8 cellular contexts compared by ENCODE assay signal in the genomic region with DNA sequence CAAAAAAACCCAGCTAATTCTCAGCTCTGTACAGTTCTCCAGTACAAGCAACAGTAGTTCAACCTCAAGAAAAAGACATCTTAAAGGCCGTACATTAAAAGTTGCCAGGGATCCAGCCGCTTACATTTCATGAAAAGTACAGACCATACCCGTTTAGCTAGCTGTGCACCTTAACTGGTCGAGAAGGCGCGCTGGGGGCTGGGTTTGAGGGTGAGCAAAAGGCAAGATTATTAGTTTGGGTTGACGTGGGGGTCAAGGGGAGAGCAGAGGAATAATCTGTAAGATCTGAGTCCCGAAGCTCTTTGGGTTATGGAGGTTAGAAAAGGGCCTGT. TPM values are rescaled to one million over a fixed set of nuclear protein-coding genes. Genes with fewer than 3 reads are reported as not detected.
A peak's percentile ranks its signal among the peaks of the same experiment; 100 is the strongest.
DNase-seq lines count a peak whose midpoint lies in the region; ATAC-seq and TF ChIP-seq lines count a peak whose summit lies in the region.

No MANE protein-coding gene starts in this region.

- H3K9me2 ChIP-seq in Karpas-422 (replicated peaks; ENCODE audit: insufficient read depth, low read length): no peaks in the 10 kb centered on the region

- H3K27me3 ChIP-seq in Caco-2 (replicated peaks; ENCODE audit: control insufficient read depth, insufficient read depth, low read length) (no peaks in the 10 kb centered on the region), Karpas-422 (ENCODE audit: low read length) (0 out of 2 replicates have a peak, but pooled peaks cover 3% of the 10 kb centered on the region), ectodermal cell (ENCODE audit: control insufficient read depth, insufficient read depth, low read length, poor library complexity, severe bottlenecking) (no peaks in the 10 kb centered on the region), muscle layer of colon (ENCODE audit: control insufficient read depth in 1 of 2, insufficient read depth in 2 of 2, low read length in 2 of 2) (no peaks in the 10 kb centered on the region)

- no peaks in the 10 kb centered on the region for H3K27me3 Mint-ChIP-seq in Caco-2 (ENCODE audit: insufficient read depth, unreplicated experiment)
- no peaks in the 10 kb centered on the region for H3K27me3 Mint-ChIP-seq in activated CD4-positive, alpha-beta T cell treated with anti-CD3 and anti-CD28 coated beads, Interleukin-2, amount 10 ng/mL, durations not matched to agents 7 days and 5 days
- no peaks in the 10 kb centered on the region for H3K27me3 Mint-ChIP-seq in stimulated activated memory B cell treated with anti-CD40 and anti-IgM and Interleukin-4, amounts not matched to agents 10 μg/mL and 1 μg/mL and 100 μg/mL, for 72 hours

- CTCF ChIA-PET in Caco-2 (lab: Charles Lee): interaction anchor here (2.1 kb wide), 1 partner anchor 28 kb away, joined by 10 read pairs; no protein-coding TSS in a partner anchor
- CTCF ChIA-PET in activated CD4-positive, alpha-beta T cell treated with anti-CD3 and anti-CD28 coated beads, Interleukin-2, amount 10 ng/mL, durations not matched to agents 7 days and 5 days (lab: Charles Lee): interaction anchor here (0.6 to 2.1 kb wide), 4 partner anchors 9 to 260 kb away, joined by 4 to 9 read pairs (median 6); no protein-coding TSS in a partner anchor

- peak overlapping the region; percentile 40 for H3K4me3 ChIP-seq in Caco-2 (ENCODE audit: low read depth, low read length)
- H3K4me3 ChIP-seq in Karpas-422 (ENCODE audit: low read length): peak overlapping the region; percentile 91
- peak overlapping the region; percentile 90 for H3K4me3 ChIP-seq in ectodermal cell (ENCODE audit: insufficient read depth, low read depth, low read length)
- peak overlapping the region; percentile 78 to 80 for H3K4me3 ChIP-seq in muscle layer of colon (ENCODE audit: low read depth in 1 of 2, low read length in 2 of 2)

- peak; percentile 5 for ATAC-seq in GM21619 (IDR thresholded peaks at IDR 0.05; ENCODE audit: unreplicated experiment)
- peak; percentile 38 for ATAC-seq in stimulated activated memory B cell treated with anti-CD40 and anti-IgM and Interleukin-4, amounts not matched to agents 10 μg/mL and 1 μg/mL and 100 μg/mL, for 72 hours

- peak overlapping the region; percentile 77 for H3K27ac ChIP-seq in Karpas-422 (ENCODE audit: low read length)
- H3K27ac ChIP-seq in ectodermal cell (ENCODE audit: insufficient read depth, low read depth, low read length, poor library complexity, severe bottlenecking): peak overlapping the region; percentile 98
- H3K27ac ChIP-seq in muscle layer of colon (ENCODE audit: low read depth, low read length): peak overlapping the region; percentile 98

- H3K9me3 Mint-ChIP-seq in Caco-2 (ENCODE audit: unreplicated experiment): no peaks in the 10 kb centered on the region
- no peaks in the 10 kb centered on the region for H3K9me3 Mint-ChIP-seq in activated CD4-positive, alpha-beta T cell treated with anti-CD3 and anti-CD28 coated beads, Interleukin-2, amount 10 ng/mL, durations not matched to agents 7 days and 5 days
- no peaks in the 10 kb centered on the region for H3K9me3 Mint-ChIP-seq in stimulated activated memory B cell treated with anti-CD40 and anti-IgM and Interleukin-4, amounts not matched to agents 10 μg/mL and 1 μg/mL and 100 μg/mL, for 72 hours

- peak overlapping the region; percentile 94 for H3K4me2 ChIP-seq in Karpas-422 (ENCODE audit: low read depth, low read length, poor library complexity, severe bottlenecking)

- no peak for TF ChIP-seq CTCF in Caco-2 (IDR thresholded peaks at IDR 0.05; ENCODE audit: insufficient read depth in 1 of 2, low read depth in 1 of 2, low read length in 1 of 2, severe bottlenecking in 1 of 2, unreplicated experiment in 1 of 2)

- 2 to 4% methylated on average over 8 of the region's 8 CpGs for WGBS in ectodermal cell, 2 experiments

- DNase-seq in Caco-2 (peak; percentile 43 to 45), Karpas-422 (peak; percentile 73), iPS-NIHi11 (ENCODE audit: low spot score) (no peak)
- DNase-seq in activated CD4-positive, alpha-beta T cell treated with anti-CD3 and anti-CD28 coated beads, Interleukin-2, amount 10 ng/mL, durations not matched to agents 7 days and 5 days: peak; percentile 59

- H3K9ac ChIP-seq in Karpas-422 (ENCODE audit: low read length): peak overlapping the region; percentile 88
- H3K9ac ChIP-seq in muscle layer of colon (ENCODE audit: low read length): peak overlapping the region; percentile 96

- no peaks in the 10 kb centered on the region for H3K9me3 ChIP-seq in Caco-2
- H3K9me3 ChIP-seq in Karpas-422 (ENCODE audit: low read length): no peaks in the 10 kb centered on the region
- H3K9me3 ChIP-seq in ectodermal cell (ENCODE audit: control insufficient read depth, low read length): no peaks in the 10 kb centered on the region
- H3K9me3 ChIP-seq in muscle layer of colon (ENCODE audit: low read length): no peaks in the 10 kb centered on the region

- no peaks in the 10 kb centered on the region for H3K36me3 ChIP-seq in Caco-2 (ENCODE audit: control insufficient read depth, insufficient read depth, low read length)
- H3K36me3 ChIP-seq in Karpas-422 (ENCODE audit: insufficient read depth, low read length): peaks cover 7% of the 10 kb centered on the region; the same call in 1 of the 2 replicates
- no peaks in the 10 kb centered on the region for H3K36me3 ChIP-seq in ectodermal cell (ENCODE audit: control insufficient read depth, insufficient read depth, low read length)
- no peaks in the 10 kb centered on the region for H3K36me3 ChIP-seq in muscle layer of colon (ENCODE audit: insufficient read depth, low read length)

- POLR2A ChIA-PET in Caco-2 (lab: Charles Lee): interaction anchor here (0.6 kb wide), 2 partner anchors 79 to 1070 kb away, joined by 3 to 4 read pairs; no protein-coding TSS in a partner anchor
- POLR2A ChIA-PET in activated CD4-positive, alpha-beta T cell treated with anti-CD3 and anti-CD28 coated beads, Interleukin-2, amount 10 ng/mL, durations not matched to agents 7 days and 5 days (lab: Charles Lee): interaction anchor here (1.2 kb wide), 1 partner anchor 23 kb away, joined by 11 read pairs; no protein-coding TSS in a partner anchor

- TSS peak; percentile 83 for BruUV-seq in Caco-2 (replicated peaks; lab: Mats Ljungman, UMichigan)

- peak overlapping the region; percentile 99 for H3K4me3 Mint-ChIP-seq in Caco-2 (ENCODE audit: unreplicated experiment)
- peak overlapping the region; percentile 92 for H3K4me3 Mint-ChIP-seq in activated CD4-positive, alpha-beta T cell treated with anti-CD3 and anti-CD28 coated beads, Interleukin-2, amount 10 ng/mL, durations not matched to agents 7 days and 5 days
- peak overlapping the region; percentile 100 for H3K4me3 Mint-ChIP-seq in stimulated activated memory B cell treated with anti-CD40 and anti-IgM and Interleukin-4, amounts not matched to agents 10 μg/mL and 1 μg/mL and 100 μg/mL, for 72 hours

- H3K4me1 ChIP-seq in Caco-2 (peaks cover 5% of the 10 kb centered on the region; the same call in 1 of the 2 replicates), Karpas-422 (ENCODE audit: low read length) (peaks cover 39% of the 10 kb centered on the region), ectodermal cell (ENCODE audit: control insufficient read depth, insufficient read depth, low read length) (peaks cover 6% of the 10 kb centered on the region), muscle layer of colon (ENCODE audit: insufficient read depth, low read length) (peaks cover 20% of the 10 kb centered on the region)

- H2AFZ ChIP-seq in Karpas-422 (ENCODE audit: low read length): peak overlapping the region; percentile 85

- H3K4me1 Mint-ChIP-seq in Caco-2 (ENCODE audit: low read depth, unreplicated experiment): no peaks in the 10 kb centered on the region
- H3K4me1 Mint-ChIP-seq in activated CD4-positive, alpha-beta T cell treated with anti-CD3 and anti-CD28 coated beads, Interleukin-2, amount 10 ng/mL, durations not matched to agents 7 days and 5 days: peaks cover 21% of the 10 kb centered on the region
- H3K4me1 Mint-ChIP-seq in stimulated activated memory B cell treated with anti-CD40 and anti-IgM and Interleukin-4, amounts not matched to agents 10 μg/mL and 1 μg/mL and 100 μg/mL, for 72 hours: peaks cover 17% of the 10 kb centered on the region

- H3K79me2 ChIP-seq in Karpas-422 (ENCODE audit: low read length): peaks cover 52% of the 10 kb centered on the region

- H3K27ac Mint-ChIP-seq in Caco-2 (ENCODE audit: unreplicated experiment): peak overlapping the region; percentile 97
- H3K27ac Mint-ChIP-seq in activated CD4-positive, alpha-beta T cell treated with anti-CD3 and anti-CD28 coated beads, Interleukin-2, amount 10 ng/mL, durations not matched to agents 7 days and 5 days: peak overlapping the region; percentile 96
- H3K27ac Mint-ChIP-seq in stimulated activated memory B cell treated with anti-CD40 and anti-IgM and Interleukin-4, amounts not matched to agents 10 μg/mL and 1 μg/mL and 100 μg/mL, for 72 hours: peak overlapping the region; percentile 98

- H3K36me3 Mint-ChIP-seq in Caco-2 (ENCODE audit: insufficient read depth, unreplicated experiment): peaks cover 7% of the 10 kb centered on the region
- H3K36me3 Mint-ChIP-seq in activated CD4-positive, alpha-beta T cell treated with anti-CD3 and anti-CD28 coated beads, Interleukin-2, amount 10 ng/mL, durations not matched to agents 7 days and 5 days (ENCODE audit: low read depth): no peaks in the 10 kb centered on the region
- no peaks in the 10 kb centered on the region for H3K36me3 Mint-ChIP-seq in stimulated activated memory B cell treated with anti-CD40 and anti-IgM and Interleukin-4, amounts not matched to agents 10 μg/mL and 1 μg/mL and 100 μg/mL, for 72 hours

- H4K20me1 ChIP-seq in Karpas-422 (ENCODE audit: insufficient read depth, low read depth, low read length): no peaks in the 10 kb centered on the region; the same call in 1 of the 2 replicates

- intact Hi-C loops in Caco-2 (cut with micrococcal nuclease; ENCODE audit: unreplicated experiment): no loop called here

RNA-seq across cellular contexts. Expression of a gene that starts 0.6 kb away (rescaled TPM):
- total RNA-seq in Caco-2 (2022): 31.5 and 33.4 TPM in 2 replicates
- 26.3 and 37.1 TPM in 2 replicates for total RNA-seq in Karpas-422 (2014; rRNA removed; shearing (Covaris generic); ENCODE audit: low replicate concordance)
- total RNA-seq in activated CD4-positive, alpha-beta T cell treated with anti-CD3 and anti-CD28 coated beads, Interleukin-2, amount 10 ng/mL, durations not matched to agents 7 days and 5 days: 10 to 100 TPM; 26.6 to 30.7 TPM
- polyA plus RNA-seq in ectodermal cell (2013, experiment 1 of 4): 37.0 TPM
- 40.1 TPM for polyA plus RNA-seq in ectodermal cell (2013, experiment 2 of 4)
- polyA plus RNA-seq in ectodermal cell (2013, experiment 3 of 4): 32.1 TPM
- 34.2 TPM for polyA plus RNA-seq in ectodermal cell (2013, experiment 4 of 4)

Comparison
In these comparisons a context has a peak if more than half of its experiments do, and no peak if none do; other contexts are left out.
1. H3K4me3 ChIP-seq: peak in every context shown above with its lines; median percentile 91 in Karpas-422; 90 in ectodermal cell; 79 in muscle layer of colon; 40 in Caco-2.